ENCODE assay signal across 2 cellular contexts in the genomic region with DNA sequence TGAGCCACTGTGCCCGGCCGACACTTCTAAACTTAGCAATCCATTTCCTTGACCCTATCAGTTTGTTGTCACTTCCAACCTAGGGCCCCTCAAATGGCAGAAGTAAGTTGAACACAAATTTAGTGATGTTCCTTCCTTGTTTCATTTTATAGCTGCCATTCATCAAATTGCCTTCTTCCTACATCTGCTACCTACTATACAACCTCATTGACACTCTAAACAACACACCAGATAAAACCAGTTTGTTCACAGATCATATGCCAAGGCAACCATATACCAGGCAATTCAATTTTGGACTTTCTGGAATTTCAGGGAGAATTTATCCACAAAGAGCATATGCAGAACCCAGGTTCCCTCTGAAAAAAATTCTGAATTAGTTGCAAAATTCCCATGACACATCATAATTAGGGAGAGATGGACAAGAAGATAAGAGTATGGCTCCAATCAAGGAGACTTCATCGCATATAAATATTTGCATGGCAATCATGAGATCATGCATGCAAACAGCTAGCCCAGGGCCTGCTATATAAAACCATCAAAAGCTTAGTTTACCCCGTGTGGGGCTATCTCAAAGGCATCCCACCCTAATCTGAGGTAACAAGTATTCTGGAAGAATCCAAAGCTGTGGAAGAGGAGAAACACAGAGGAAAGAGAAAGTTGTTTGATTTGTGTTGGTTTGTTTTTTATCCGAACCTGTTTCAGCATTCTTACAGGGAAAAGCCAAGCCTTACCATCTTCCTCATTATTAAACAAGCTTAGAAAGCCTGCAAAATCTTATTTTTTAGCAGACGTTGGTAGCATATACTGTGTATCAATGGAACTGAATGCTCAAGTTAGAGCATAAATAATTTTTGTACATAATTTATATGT.
TF ChIP-seq lines count a peak whose summit lies in the region.

No MANE protein-coding gene starts in this region.

TF ChIP-seq in IMR-90, 13 proteins besides CTCF, POLR2A, EP300 and RAD21 (continued from another document):
- no peak for TF ChIP-seq BHLHE40 (IDR thresholded peaks at IDR 0.05; ENCODE audit: low read depth, low read length)
- TF ChIP-seq CEBPB (IDR thresholded peaks at IDR 0.05; ENCODE audit: low read depth, low read length): no peak
- TF ChIP-seq SMC3 (IDR thresholded peaks at IDR 0.05; ENCODE audit: low read depth, low read length): no peak
- TF ChIP-seq CHD1 (IDR thresholded peaks at IDR 0.05; ENCODE audit: low read depth, low read length): no peak
- no peak for TF ChIP-seq MAZ (IDR thresholded peaks at IDR 0.05; ENCODE audit: borderline replicate concordance, low read depth, low read length)

TF ChIP-seq in WTC11, 78 proteins besides CTCF, POLR2A, EP300 and RAD21:
- TF ChIP-seq, protein P1, sequence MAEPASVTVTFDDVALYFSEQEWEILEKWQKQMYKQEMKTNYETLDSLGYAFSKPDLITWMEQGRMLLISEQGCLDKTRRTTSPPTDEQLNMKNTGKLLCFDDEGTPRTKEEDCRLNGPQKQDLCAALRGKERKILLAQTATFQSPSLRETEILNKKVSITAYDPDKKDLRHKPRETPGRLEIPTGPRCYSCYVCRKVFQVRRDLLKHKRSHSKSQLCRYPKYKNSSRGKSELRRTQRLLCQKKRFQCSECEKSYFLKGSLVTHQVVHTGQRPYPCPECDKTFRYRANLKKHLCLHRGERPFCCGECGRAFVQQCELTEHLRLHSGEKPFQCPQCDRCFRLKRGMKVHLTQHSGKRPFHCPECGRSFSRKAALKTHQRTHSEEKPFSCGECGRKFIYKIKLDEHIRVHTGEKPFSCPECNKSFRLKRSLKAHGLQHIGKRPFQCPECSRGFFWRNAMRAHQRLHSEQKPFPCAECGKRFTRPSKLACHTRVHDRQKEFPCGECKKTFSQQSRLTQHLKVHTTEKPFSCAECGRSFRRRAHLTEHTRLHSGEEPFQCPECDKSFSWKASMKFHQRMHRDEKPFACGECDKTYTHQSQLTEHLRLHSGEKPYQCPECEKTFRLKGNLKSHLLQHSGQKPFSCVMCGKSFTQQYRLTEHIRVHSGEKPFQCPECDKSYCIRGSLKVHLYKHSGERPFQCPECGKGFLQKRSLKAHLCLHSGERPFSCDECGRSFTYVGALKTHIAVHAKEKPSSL (CRISPR knock-in tag; conservative IDR thresholded peaks at IDR 0.05): no peak
- TF ChIP-seq, protein P2, sequence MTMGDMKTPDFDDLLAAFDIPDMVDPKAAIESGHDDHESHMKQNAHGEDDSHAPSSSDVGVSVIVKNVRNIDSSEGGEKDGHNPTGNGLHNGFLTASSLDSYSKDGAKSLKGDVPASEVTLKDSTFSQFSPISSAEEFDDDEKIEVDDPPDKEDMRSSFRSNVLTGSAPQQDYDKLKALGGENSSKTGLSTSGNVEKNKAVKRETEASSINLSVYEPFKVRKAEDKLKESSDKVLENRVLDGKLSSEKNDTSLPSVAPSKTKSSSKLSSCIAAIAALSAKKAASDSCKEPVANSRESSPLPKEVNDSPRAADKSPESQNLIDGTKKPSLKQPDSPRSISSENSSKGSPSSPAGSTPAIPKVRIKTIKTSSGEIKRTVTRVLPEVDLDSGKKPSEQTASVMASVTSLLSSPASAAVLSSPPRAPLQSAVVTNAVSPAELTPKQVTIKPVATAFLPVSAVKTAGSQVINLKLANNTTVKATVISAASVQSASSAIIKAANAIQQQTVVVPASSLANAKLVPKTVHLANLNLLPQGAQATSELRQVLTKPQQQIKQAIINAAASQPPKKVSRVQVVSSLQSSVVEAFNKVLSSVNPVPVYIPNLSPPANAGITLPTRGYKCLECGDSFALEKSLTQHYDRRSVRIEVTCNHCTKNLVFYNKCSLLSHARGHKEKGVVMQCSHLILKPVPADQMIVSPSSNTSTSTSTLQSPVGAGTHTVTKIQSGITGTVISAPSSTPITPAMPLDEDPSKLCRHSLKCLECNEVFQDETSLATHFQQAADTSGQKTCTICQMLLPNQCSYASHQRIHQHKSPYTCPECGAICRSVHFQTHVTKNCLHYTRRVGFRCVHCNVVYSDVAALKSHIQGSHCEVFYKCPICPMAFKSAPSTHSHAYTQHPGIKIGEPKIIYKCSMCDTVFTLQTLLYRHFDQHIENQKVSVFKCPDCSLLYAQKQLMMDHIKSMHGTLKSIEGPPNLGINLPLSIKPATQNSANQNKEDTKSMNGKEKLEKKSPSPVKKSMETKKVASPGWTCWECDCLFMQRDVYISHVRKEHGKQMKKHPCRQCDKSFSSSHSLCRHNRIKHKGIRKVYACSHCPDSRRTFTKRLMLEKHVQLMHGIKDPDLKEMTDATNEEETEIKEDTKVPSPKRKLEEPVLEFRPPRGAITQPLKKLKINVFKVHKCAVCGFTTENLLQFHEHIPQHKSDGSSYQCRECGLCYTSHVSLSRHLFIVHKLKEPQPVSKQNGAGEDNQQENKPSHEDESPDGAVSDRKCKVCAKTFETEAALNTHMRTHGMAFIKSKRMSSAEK (CRISPR knock-in tag; IDR thresholded peaks at IDR 0.05; ENCODE audit: borderline replicate concordance): no peak
- TF ChIP-seq ZNF138 (CRISPR knock-in tag; conservative IDR thresholded peaks at IDR 0.05): no peak
- TF ChIP-seq SMAD3 (CRISPR knock-in tag; IDR thresholded peaks at IDR 0.05; ENCODE audit: borderline replicate concordance): no peak
- no peak for TF ChIP-seq ESRRA (CRISPR knock-in tag; IDR thresholded peaks at IDR 0.05; ENCODE audit: borderline replicate concordance)
- no peak for TF ChIP-seq RELA (CRISPR knock-in tag; IDR thresholded peaks at IDR 0.05; ENCODE audit: borderline replicate concordance)
- TF ChIP-seq, protein P3, sequence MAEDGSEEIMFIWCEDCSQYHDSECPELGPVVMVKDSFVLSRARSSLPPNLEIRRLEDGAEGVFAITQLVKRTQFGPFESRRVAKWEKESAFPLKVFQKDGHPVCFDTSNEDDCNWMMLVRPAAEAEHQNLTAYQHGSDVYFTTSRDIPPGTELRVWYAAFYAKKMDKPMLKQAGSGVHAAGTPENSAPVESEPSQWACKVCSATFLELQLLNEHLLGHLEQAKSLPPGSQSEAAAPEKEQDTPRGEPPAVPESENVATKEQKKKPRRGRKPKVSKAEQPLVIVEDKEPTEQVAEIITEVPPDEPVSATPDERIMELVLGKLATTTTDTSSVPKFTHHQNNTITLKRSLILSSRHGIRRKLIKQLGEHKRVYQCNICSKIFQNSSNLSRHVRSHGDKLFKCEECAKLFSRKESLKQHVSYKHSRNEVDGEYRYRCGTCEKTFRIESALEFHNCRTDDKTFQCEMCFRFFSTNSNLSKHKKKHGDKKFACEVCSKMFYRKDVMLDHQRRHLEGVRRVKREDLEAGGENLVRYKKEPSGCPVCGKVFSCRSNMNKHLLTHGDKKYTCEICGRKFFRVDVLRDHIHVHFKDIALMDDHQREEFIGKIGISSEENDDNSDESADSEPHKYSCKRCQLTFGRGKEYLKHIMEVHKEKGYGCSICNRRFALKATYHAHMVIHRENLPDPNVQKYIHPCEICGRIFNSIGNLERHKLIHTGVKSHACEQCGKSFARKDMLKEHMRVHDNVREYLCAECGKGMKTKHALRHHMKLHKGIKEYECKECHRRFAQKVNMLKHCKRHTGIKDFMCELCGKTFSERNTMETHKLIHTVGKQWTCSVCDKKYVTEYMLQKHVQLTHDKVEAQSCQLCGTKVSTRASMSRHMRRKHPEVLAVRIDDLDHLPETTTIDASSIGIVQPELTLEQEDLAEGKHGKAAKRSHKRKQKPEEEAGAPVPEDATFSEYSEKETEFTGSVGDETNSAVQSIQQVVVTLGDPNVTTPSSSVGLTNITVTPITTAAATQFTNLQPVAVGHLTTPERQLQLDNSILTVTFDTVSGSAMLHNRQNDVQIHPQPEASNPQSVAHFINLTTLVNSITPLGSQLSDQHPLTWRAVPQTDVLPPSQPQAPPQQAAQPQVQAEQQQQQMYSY (CRISPR knock-in tag; IDR thresholded peaks at IDR 0.05): no peak
- TF ChIP-seq CREB1 (CRISPR knock-in tag; IDR thresholded peaks at IDR 0.05): no peak
- TF ChIP-seq JUN (CRISPR knock-in tag; IDR thresholded peaks at IDR 0.05): no peak
- no peak for TF ChIP-seq PRRX2 (CRISPR knock-in tag; IDR thresholded peaks at IDR 0.05)
- TF ChIP-seq ZNF232 (CRISPR knock-in tag; IDR thresholded peaks at IDR 0.05): no peak
- TF ChIP-seq, protein P4, sequence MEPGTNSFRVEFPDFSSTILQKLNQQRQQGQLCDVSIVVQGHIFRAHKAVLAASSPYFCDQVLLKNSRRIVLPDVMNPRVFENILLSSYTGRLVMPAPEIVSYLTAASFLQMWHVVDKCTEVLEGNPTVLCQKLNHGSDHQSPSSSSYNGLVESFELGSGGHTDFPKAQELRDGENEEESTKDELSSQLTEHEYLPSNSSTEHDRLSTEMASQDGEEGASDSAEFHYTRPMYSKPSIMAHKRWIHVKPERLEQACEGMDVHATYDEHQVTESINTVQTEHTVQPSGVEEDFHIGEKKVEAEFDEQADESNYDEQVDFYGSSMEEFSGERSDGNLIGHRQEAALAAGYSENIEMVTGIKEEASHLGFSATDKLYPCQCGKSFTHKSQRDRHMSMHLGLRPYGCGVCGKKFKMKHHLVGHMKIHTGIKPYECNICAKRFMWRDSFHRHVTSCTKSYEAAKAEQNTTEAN (CRISPR knock-in tag; IDR thresholded peaks at IDR 0.05): no peak
- TF ChIP-seq HMGA2 (CRISPR knock-in tag; IDR thresholded peaks at IDR 0.05): no peak
- no peak for TF ChIP-seq SOX15 (CRISPR knock-in tag; IDR thresholded peaks at IDR 0.05)
- TF ChIP-seq GTF2I (CRISPR knock-in tag; conservative IDR thresholded peaks at IDR 0.05): no peak
- TF ChIP-seq, protein P5, sequence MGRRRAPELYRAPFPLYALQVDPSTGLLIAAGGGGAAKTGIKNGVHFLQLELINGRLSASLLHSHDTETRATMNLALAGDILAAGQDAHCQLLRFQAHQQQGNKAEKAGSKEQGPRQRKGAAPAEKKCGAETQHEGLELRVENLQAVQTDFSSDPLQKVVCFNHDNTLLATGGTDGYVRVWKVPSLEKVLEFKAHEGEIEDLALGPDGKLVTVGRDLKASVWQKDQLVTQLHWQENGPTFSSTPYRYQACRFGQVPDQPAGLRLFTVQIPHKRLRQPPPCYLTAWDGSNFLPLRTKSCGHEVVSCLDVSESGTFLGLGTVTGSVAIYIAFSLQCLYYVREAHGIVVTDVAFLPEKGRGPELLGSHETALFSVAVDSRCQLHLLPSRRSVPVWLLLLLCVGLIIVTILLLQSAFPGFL (CRISPR knock-in tag; IDR thresholded peaks at IDR 0.05; ENCODE audit: borderline replicate concordance): no peak
- TF ChIP-seq, protein P6, sequence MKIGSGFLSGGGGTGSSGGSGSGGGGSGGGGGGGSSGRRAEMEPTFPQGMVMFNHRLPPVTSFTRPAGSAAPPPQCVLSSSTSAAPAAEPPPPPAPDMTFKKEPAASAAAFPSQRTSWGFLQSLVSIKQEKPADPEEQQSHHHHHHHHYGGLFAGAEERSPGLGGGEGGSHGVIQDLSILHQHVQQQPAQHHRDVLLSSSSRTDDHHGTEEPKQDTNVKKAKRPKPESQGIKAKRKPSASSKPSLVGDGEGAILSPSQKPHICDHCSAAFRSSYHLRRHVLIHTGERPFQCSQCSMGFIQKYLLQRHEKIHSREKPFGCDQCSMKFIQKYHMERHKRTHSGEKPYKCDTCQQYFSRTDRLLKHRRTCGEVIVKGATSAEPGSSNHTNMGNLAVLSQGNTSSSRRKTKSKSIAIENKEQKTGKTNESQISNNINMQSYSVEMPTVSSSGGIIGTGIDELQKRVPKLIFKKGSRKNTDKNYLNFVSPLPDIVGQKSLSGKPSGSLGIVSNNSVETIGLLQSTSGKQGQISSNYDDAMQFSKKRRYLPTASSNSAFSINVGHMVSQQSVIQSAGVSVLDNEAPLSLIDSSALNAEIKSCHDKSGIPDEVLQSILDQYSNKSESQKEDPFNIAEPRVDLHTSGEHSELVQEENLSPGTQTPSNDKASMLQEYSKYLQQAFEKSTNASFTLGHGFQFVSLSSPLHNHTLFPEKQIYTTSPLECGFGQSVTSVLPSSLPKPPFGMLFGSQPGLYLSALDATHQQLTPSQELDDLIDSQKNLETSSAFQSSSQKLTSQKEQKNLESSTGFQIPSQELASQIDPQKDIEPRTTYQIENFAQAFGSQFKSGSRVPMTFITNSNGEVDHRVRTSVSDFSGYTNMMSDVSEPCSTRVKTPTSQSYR (CRISPR knock-in tag; IDR thresholded peaks at IDR 0.05): no peak
